In genomic region chr10:34249634-34250033, GRCh38 we compare ENCODE assay signal across 17 cellular contexts.
A peak's percentile ranks its signal among the peaks of the same experiment; 100 is the strongest.
DNase-seq lines count a peak whose midpoint lies in the region; ATAC-seq, FAIRE-seq and TF ChIP-seq lines count a peak whose summit lies in the region.
"Had no signal": no experiment of that assay in that cellular context is flagged by ENCODE, and none has a peak within 500 bp of the region (broad histone marks: within the 10 kb centered on the region; RNA-seq: fewer than 3 reads in every experiment).

No MANE protein-coding gene starts in this region.

- peaks cover 6% of the 10 kb centered on the region for H3K4me1 Mint-ChIP-seq in MCF 10A (ENCODE audit: insufficient read depth, unreplicated experiment)
- peaks cover 23% of the 10 kb centered on the region for H3K4me1 Mint-ChIP-seq in type B pancreatic cell (ENCODE audit: unreplicated experiment)
- H3K4me1 Mint-ChIP-seq in activated naive CD8-positive, alpha-beta T cell treated with anti-CD3 and anti-CD28 coated beads for 36 hours = peaks cover 7% of the 10 kb centered on the region
- peaks cover 4% of the 10 kb centered on the region for H3K4me1 Mint-ChIP-seq in CD4-positive, alpha-beta T cell (ENCODE audit: low read depth)
- H3K4me1 Mint-ChIP-seq: B cell had no signal

- no peaks in the 10 kb centered on the region for H4K20me1 ChIP-seq in K562 (replicated peaks; ENCODE audit: control insufficient read depth, insufficient read depth, low read length)

- H3K27ac ChIP-seq in breast epithelium (no peak overlapping the region), K562 (ENCODE audit: extremely low read depth, low read depth, low read length) (no peak overlapping the region)
- H3K27ac ChIP-seq in CD4-positive, alpha-beta T cell (ENCODE audit: low read depth, low read length) = no peak overlapping the region
- H3K27ac ChIP-seq: GM23248 had no signal

- no peaks in the 10 kb centered on the region for H3K79me2 ChIP-seq in K562 (ENCODE audit: control insufficient read depth, insufficient read depth, low read length)

- intact Hi-C loops in MCF 10A (cut with micrococcal nuclease) = loop anchor here (10.0 kb wide), 1 partner anchor 915 kb away; the partner anchor contains the start of gene NRP1
- intact Hi-C loops in breast epithelium (cut with DNase I; ENCODE audit: low total_unique reads) = no loop called here
- intact Hi-C loops in K562 (cut with micrococcal nuclease) = no loop called here
- intact Hi-C loops in CD4-positive, alpha-beta T cell (cut with DNase I, micrococcal nuclease) = no loop called here

- H3K9me3 Mint-ChIP-seq in MCF 10A (ENCODE audit: unreplicated experiment) (no peaks in the 10 kb centered on the region), type B pancreatic cell (no peaks in the 10 kb centered on the region)
- no peaks in the 10 kb centered on the region for H3K9me3 Mint-ChIP-seq in activated naive CD8-positive, alpha-beta T cell treated with anti-CD3 and anti-CD28 coated beads for 36 hours
- no peaks in the 10 kb centered on the region for H3K9me3 Mint-ChIP-seq in CD4-positive, alpha-beta T cell
- H3K9me3 Mint-ChIP-seq: stimulated activated naive CD8-positive, alpha-beta T cell treated with anti-CD3 and anti-CD28 coated beads, Interleukin-15, amount 100 ng/mL, for 72 hours had no signal

- POLR2A ChIA-PET in MCF 10A (lab: Yijun Ruan, JAX) (no interaction called here), K562 (lab: Yijun Ruan, JAX) (interaction anchor here (0.7 to 1.0 kb wide), 2 partner anchors 9 to 731 kb away, joined by 3 to 5 read pairs; no protein-coding TSS in a partner anchor)
- POLR2A ChIA-PET in CD4-positive, alpha-beta T cell (lab: Charles Lee) = no interaction called here

- 0 out of 3 replicates have a peak, but pooled peaks have one; percentile 38 for ATAC-seq in K562
- ATAC-seq in CD4-positive, alpha-beta T cell (ENCODE audit: poor library complexity) = no peak
- ATAC-seq: activated CD8-positive, alpha-beta T cell treated with anti-CD3 and anti-CD28 coated beads, Interleukin-2, amount 10 ng/mL, durations not matched to agents 7 days and 5 days; stimulated activated naive CD8-positive, alpha-beta T cell treated with anti-CD3 and anti-CD28 coated beads, Interleukin-15, amount 100 ng/mL, for 72 hours had no signal

- no peaks in the 10 kb centered on the region for H3K27me3 ChIP-seq in breast epithelium
- no peaks in the 10 kb centered on the region for H3K27me3 ChIP-seq in K562 (ENCODE audit: control insufficient read depth in 2 of 2, insufficient read depth in 2 of 2, low read length in 2 of 2)
- H3K27me3 ChIP-seq in CD4-positive, alpha-beta T cell (ENCODE audit: control insufficient read depth, insufficient read depth, low read length) = no peaks in the 10 kb centered on the region

- H3K4me2 ChIP-seq in K562 (ENCODE audit: insufficient read depth, low read length) = no peak overlapping the region

- H3K27me3 Mint-ChIP-seq in MCF 10A (ENCODE audit: insufficient read depth, unreplicated experiment) (no peaks in the 10 kb centered on the region), type B pancreatic cell (no peaks in the 10 kb centered on the region)
- no peaks in the 10 kb centered on the region for H3K27me3 Mint-ChIP-seq in activated naive CD8-positive, alpha-beta T cell treated with anti-CD3 and anti-CD28 coated beads for 36 hours
- H3K27me3 Mint-ChIP-seq in CD4-positive, alpha-beta T cell = no peaks in the 10 kb centered on the region
- H3K27me3 Mint-ChIP-seq: B cell; stimulated activated naive CD8-positive, alpha-beta T cell treated with anti-CD3 and anti-CD28 coated beads, Interleukin-15, amount 100 ng/mL, for 72 hours had no signal

- peaks cover 26% of the 10 kb centered on the region for H3K36me3 Mint-ChIP-seq in MCF 10A (ENCODE audit: insufficient read depth, unreplicated experiment)
- no peaks in the 10 kb centered on the region for H3K36me3 Mint-ChIP-seq in type B pancreatic cell
- no peaks in the 10 kb centered on the region for H3K36me3 Mint-ChIP-seq in activated naive CD8-positive, alpha-beta T cell treated with anti-CD3 and anti-CD28 coated beads for 36 hours
- H3K36me3 Mint-ChIP-seq in CD4-positive, alpha-beta T cell (ENCODE audit: low read depth) = no peaks in the 10 kb centered on the region

- H3K4me3 Mint-ChIP-seq in MCF 10A (ENCODE audit: unreplicated experiment) (no peak overlapping the region), type B pancreatic cell (no peak overlapping the region)
- H3K4me3 Mint-ChIP-seq in activated naive CD8-positive, alpha-beta T cell treated with anti-CD3 and anti-CD28 coated beads for 36 hours = no peak overlapping the region
- no peak overlapping the region for H3K4me3 Mint-ChIP-seq in CD4-positive, alpha-beta T cell
- H3K4me3 Mint-ChIP-seq: activated CD8-positive, alpha-beta T cell treated with anti-CD3 and anti-CD28 coated beads, Interleukin-2, amount 10 ng/mL, durations not matched to agents 7 days and 5 days; B cell; stimulated activated naive CD8-positive, alpha-beta T cell treated with anti-CD3 and anti-CD28 coated beads, Interleukin-15, amount 100 ng/mL, for 72 hours had no signal

- no peak overlapping the region for H2AFZ ChIP-seq in K562 (ENCODE audit: low read depth, low read length)
- H2AFZ ChIP-seq: GM23248 had no signal

- no peak for FAIRE-seq in K562 (lab: Jason Lieb, UNC)
- FAIRE-seq: colon, islet of Langerhans had no signal

- H3K9me1 ChIP-seq in K562 (ENCODE audit: control insufficient read depth, insufficient read depth, low read length) = no peaks in the 10 kb centered on the region

- WGBS in K562 (ENCODE audit: insufficient coverage, low coverage, missing lambda C conversion rate) = 0% methylated on average over 4 of the region's 4 CpGs

- TF ChIP-seq EP300 in K562 (IDR thresholded peaks at IDR 0.05; ENCODE audit: low read length) = no peak

- TF ChIP-seq RAD21 in K562 (CRISPR knock-in tag; conservative IDR thresholded peaks at IDR 0.05 in 1 of 2, IDR thresholded peaks at IDR 0.05 in 1 of 2) = no peak

- TF ChIP-seq POLR2A in breast epithelium (IDR thresholded peaks at IDR 0.05) = no peak
- TF ChIP-seq POLR2A in K562 (conservative IDR thresholded peaks at IDR 0.05) = no peak

- TF ChIP-seq CTCF in MCF 10A (IDR thresholded peaks at IDR 0.05; ENCODE audit: unreplicated experiment) (no peak), breast epithelium (IDR thresholded peaks at IDR 0.05) (no peak), K562 (IDR thresholded peaks at IDR 0.05 in 2 of 3, conservative IDR thresholded peaks at IDR 0.05 in 1 of 3; ENCODE audit: insufficient read depth in 2 of 3, low read depth in 1 of 3, low read length in 3 of 3) (no peak), type B pancreatic cell (conservative IDR thresholded peaks at IDR 0.05) (peak; percentile 27)
- no peak for TF ChIP-seq CTCF in CD4-positive, alpha-beta T cell (IDR thresholded peaks at IDR 0.05)

- H3K4me1 ChIP-seq in breast epithelium (no peaks in the 10 kb centered on the region), K562 (replicated peaks in 1 of 2; ENCODE audit: control insufficient read depth in 2 of 2, insufficient read depth in 2 of 2, low read length in 2 of 2) (no peaks in the 10 kb centered on the region)

- H3K9me3 ChIP-seq in breast epithelium = no peaks in the 10 kb centered on the region
- H3K9me3 ChIP-seq in K562 (replicated peaks; ENCODE audit: control insufficient read depth, insufficient read depth, low read depth, low read length) = no peaks in the 10 kb centered on the region
- H3K9me3 ChIP-seq in CD4-positive, alpha-beta T cell (ENCODE audit: control insufficient read depth, low read length) = no peaks in the 10 kb centered on the region

- BruUV-seq in MCF 10A (replicated peaks; lab: Mats Ljungman, UMichigan) (no TSS peak), K562 (replicated peaks; lab: Mats Ljungman, UMichigan) (no TSS peak)

- peak; percentile 26 for DNase-seq in MCF 10A (ENCODE audit: unreplicated experiment)
- DNase-seq in breast epithelium (ENCODE audit: low spot score in 2 of 2) = no peak
- peak; percentile 59 for DNase-seq in HuH-7 (ENCODE audit: low spot score)
- DNase-seq in K562 (ENCODE audit: extremely low read depth in 1 of 4, low spot score in 3 of 4) = peak in 1 of 4 experiments; percentile 10
- no peak for DNase-seq in type B pancreatic cell (ENCODE audit: extremely low spot score, unreplicated experiment)
- DNase-seq in kidney tubule cell (ENCODE audit: low spot score) = no peak
- DNase-seq in activated naive CD8-positive, alpha-beta T cell treated with anti-CD3 and anti-CD28 coated beads for 36 hours = no peak
- no peak for DNase-seq in CD4-positive, alpha-beta T cell
- DNase-seq: activated CD8-positive, alpha-beta T cell treated with anti-CD3 and anti-CD28 coated beads, Interleukin-2, amount 10 ng/mL, durations not matched to agents 7 days and 5 days; activated naive CD4-positive, alpha-beta T cell treated with Interleukin-2 at 50 U/mL for 16 hours; GM23248; NCI-H187 treated with DMSO at 0.1 percent for 48 hours; stimulated activated CD4-positive, alpha-beta T cell treated with anti-CD3 and anti-CD28 coated beads, Interleukin-4, amount 100 ng/mL, for 4 hours; stimulated activated naive CD8-positive, alpha-beta T cell treated with anti-CD3 and anti-CD28 coated beads, Interleukin-15, amount 100 ng/mL, for 72 hours had no signal

- CTCF ChIA-PET in MCF 10A (lab: Yijun Ruan, JAX) = interaction anchor here (0.7 kb wide), 1 partner anchor 333 kb away, joined by 4 read pairs; no protein-coding TSS in a partner anchor
- CTCF ChIA-PET in K562 (lab: Yijun Ruan, JAX; ENCODE audit: low intra/inter-chr PET ratio) = no interaction called here
- CTCF ChIA-PET in CD4-positive, alpha-beta T cell (lab: Charles Lee) = no interaction called here

- H3K36me3 ChIP-seq in breast epithelium (peaks cover 4% of the 10 kb centered on the region), K562 (ENCODE audit: control insufficient read depth, insufficient read depth, low read length) (no peaks in the 10 kb centered on the region)

- H3K27ac Mint-ChIP-seq in MCF 10A (ENCODE audit: low read depth, unreplicated experiment) = no peak overlapping the region
- no peak overlapping the region for H3K27ac Mint-ChIP-seq in type B pancreatic cell
- no peak overlapping the region for H3K27ac Mint-ChIP-seq in activated naive CD8-positive, alpha-beta T cell treated with anti-CD3 and anti-CD28 coated beads for 36 hours
- H3K27ac Mint-ChIP-seq in CD4-positive, alpha-beta T cell = no peak overlapping the region
- H3K27ac Mint-ChIP-seq: activated CD8-positive, alpha-beta T cell treated with anti-CD3 and anti-CD28 coated beads, Interleukin-2, amount 10 ng/mL, durations not matched to agents 7 days and 5 days; B cell had no signal

- no peak overlapping the region for H3K4me3 ChIP-seq in breast epithelium
- H3K4me3 ChIP-seq in K562 = no peak overlapping the region
- H3K4me3 ChIP-seq: GM23248 had no signal

- H3K9ac ChIP-seq in K562 (ENCODE audit: insufficient read depth in 1 of 2, low read depth in 2 of 2, low read length in 2 of 2) = no peak overlapping the region
- H3K9ac ChIP-seq: GM23248 had no signal

- in situ Hi-C loops in K562 (cut with MboI) = no loop called here

TF ChIP-seq in K562, 482 proteins besides CTCF, POLR2A, EP300 and RAD21 (continues in another document):
- TF ChIP-seq U2AF1 (optimal IDR thresholded peaks at IDR 0.05; ENCODE audit: low read depth, low read length) = no peak
- no peak for TF ChIP-seq ZNF324 (CRISPR knock-in tag; IDR thresholded peaks at IDR 0.05)
- no peak for TF ChIP-seq DIDO1 (tag; IDR thresholded peaks at IDR 0.05; ENCODE audit: low read depth)
- no peak for TF ChIP-seq PCBP2 (IDR thresholded peaks at IDR 0.05; ENCODE audit: low read depth, low read length, poor library complexity, severe bottlenecking)

Comparison
In these comparisons a context has a peak if more than half of its experiments do, and no peak if none do; other contexts are left out.
1. DNase-seq: peak in MCF 10A (single experiment) and HuH-7 (single experiment); none in breast epithelium (0 of 2), type B pancreatic cell (single experiment), kidney tubule cell (single experiment), activated naive CD8-positive, alpha-beta T cell treated with anti-CD3 and anti-CD28 coated beads for 36 hours (single experiment) and CD4-positive, alpha-beta T cell (0 of 10).